14 cellular contexts compared by ENCODE assay signal in genomic region chr16:77881355-77882003, GRCh38.
"Had no signal": no experiment of that assay in that cellular context is flagged by ENCODE, and none has a peak within 500 bp of the region (broad histone marks: within the 10 kb centered on the region; RNA-seq: fewer than 3 reads in every experiment).

No MANE protein-coding gene starts in this region.

- H3K27ac ChIP-seq: breast epithelium, foreskin keratinocyte, prostate gland had no signal

- H3K4me3 ChIP-seq: breast epithelium, prostate gland had no signal

- H3K36me3 ChIP-seq: breast epithelium, prostate gland had no signal

- DNase-seq: activated CD4-positive, alpha-beta memory T cell treated with anti-CD3 and anti-CD28 coated beads, Interleukin-2, amount 10 ng/mL, durations not matched to agents 7 days and 5 days; activated gamma-delta T cell; activated naive CD8-positive, alpha-beta T cell treated with anti-CD3 and anti-CD28 coated beads, Interleukin-2, amount 10 ng/mL, durations not matched to agents 7 days and 5 days; activated T-cell treated with anti-CD3 and anti-CD28 coated beads, Interleukin-2, amount 50 U/mL, for 48 hours; anterior cingulate cortex; foreskin keratinocyte; head of caudate nucleus; islet precursor cell; stimulated activated CD4-positive, alpha-beta T cell treated with anti-CD3 and anti-CD28 coated beads, Interleukin-2, amount 100 ng/mL, for 48 hours; stimulated activated naive CD4-positive, alpha-beta T cell treated with Interleukin-2 at 50 U/mL for 16 hours had no signal

- H3K4me1 ChIP-seq: breast epithelium, foreskin keratinocyte, prostate gland had no signal

- H3K9me3 ChIP-seq: breast epithelium, prostate gland had no signal

- H3K27me3 ChIP-seq: breast epithelium, foreskin keratinocyte had no signal

- ATAC-seq: foreskin keratinocyte; left lobe of liver; natural killer cell treated with Interleukin-12 subunit alpha and Interleukin-12 subunit beta and Interleukin-15 and Interleukin-18, amount 100 ng/mL, for 72 hours had no signal
